8 cellular contexts compared by ENCODE assay signal in genomic region chrX:149541521-149542047, GRCh38. TPM values are rescaled to one million over a fixed set of nuclear protein-coding genes. Genes with fewer than 3 reads are reported as not detected.
DNase-seq lines count a peak whose midpoint lies in the region; ATAC-seq and TF ChIP-seq lines count a peak whose summit lies in the region.

No MANE protein-coding gene starts in this region.

- H3K9me3 ChIP-seq in iPS-15b (ENCODE audit: control insufficient read depth, insufficient read depth, low read length): no peaks in the 10 kb centered on the region

- H3K9ac ChIP-seq in iPS-15b (ENCODE audit: low read depth, low read length): no peak overlapping the region

- peaks cover 10% of the 10 kb centered on the region for H3K4me1 Mint-ChIP-seq in activated CD8-positive, alpha-beta T cell treated with anti-CD3 and anti-CD28 coated beads, Interleukin-2, amount 10 ng/mL, durations not matched to agents 7 days and 5 days (ENCODE audit: low read depth)
- peaks cover 20% of the 10 kb centered on the region for H3K4me1 Mint-ChIP-seq in stimulated activated memory B cell treated with anti-CD40 and anti-IgM and Interleukin-4, amounts not matched to agents 10 μg/mL and 1 μg/mL and 100 μg/mL, for 72 hours

- H3K9me3 Mint-ChIP-seq in activated CD8-positive, alpha-beta T cell treated with anti-CD3 and anti-CD28 coated beads, Interleukin-2, amount 10 ng/mL, durations not matched to agents 7 days and 5 days (ENCODE audit: insufficient read depth): no peaks in the 10 kb centered on the region
- H3K9me3 Mint-ChIP-seq in stimulated activated memory B cell treated with anti-CD40 and anti-IgM and Interleukin-4, amounts not matched to agents 10 μg/mL and 1 μg/mL and 100 μg/mL, for 72 hours: no peaks in the 10 kb centered on the region

- peak overlapping the region; percentile 97 for H3K27ac Mint-ChIP-seq in activated CD8-positive, alpha-beta T cell treated with anti-CD3 and anti-CD28 coated beads, Interleukin-2, amount 10 ng/mL, durations not matched to agents 7 days and 5 days
- H3K27ac Mint-ChIP-seq in stimulated activated memory B cell treated with anti-CD40 and anti-IgM and Interleukin-4, amounts not matched to agents 10 μg/mL and 1 μg/mL and 100 μg/mL, for 72 hours: peak overlapping the region; percentile 96

- ATAC-seq in activated CD8-positive, alpha-beta T cell treated with anti-CD3 and anti-CD28 coated beads, Interleukin-2, amount 10 ng/mL, durations not matched to agents 7 days and 5 days: no peak
- no peak for ATAC-seq in stimulated activated memory B cell treated with anti-CD40 and anti-IgM and Interleukin-4, amounts not matched to agents 10 μg/mL and 1 μg/mL and 100 μg/mL, for 72 hours

- H3K4me1 ChIP-seq in iPS-15b (ENCODE audit: control insufficient read depth, insufficient read depth, low read length): no peaks in the 10 kb centered on the region

- TF ChIP-seq CTCF in HFF-Myc (IDR thresholded peaks at IDR 0.05; ENCODE audit: low read depth, low read length, missing control alignments): no peak

- CTCF ChIA-PET in activated CD8-positive, alpha-beta T cell treated with anti-CD3 and anti-CD28 coated beads, Interleukin-2, amount 10 ng/mL, durations not matched to agents 7 days and 5 days (lab: Charles Lee): interaction anchor here (3.5 kb wide), 1 partner anchor 29 kb away, joined by 23 read pairs; no protein-coding TSS in a partner anchor

- H3K27me3 ChIP-seq in iPS-15b (ENCODE audit: control insufficient read depth, insufficient read depth, low read length): peaks cover 3% of the 10 kb centered on the region

- H3K4me3 Mint-ChIP-seq in activated CD8-positive, alpha-beta T cell treated with anti-CD3 and anti-CD28 coated beads, Interleukin-2, amount 10 ng/mL, durations not matched to agents 7 days and 5 days: peak overlapping the region; percentile 83
- H3K4me3 Mint-ChIP-seq in stimulated activated memory B cell treated with anti-CD40 and anti-IgM and Interleukin-4, amounts not matched to agents 10 μg/mL and 1 μg/mL and 100 μg/mL, for 72 hours: peak overlapping the region; percentile 93

- POLR2A ChIA-PET in activated CD8-positive, alpha-beta T cell treated with anti-CD3 and anti-CD28 coated beads, Interleukin-2, amount 10 ng/mL, durations not matched to agents 7 days and 5 days (lab: Charles Lee): interaction anchor here (1.6 kb wide), 1 partner anchor 17 kb away, joined by 3 read pairs; no protein-coding TSS in a partner anchor

- DNase-seq in HFF-Myc (ENCODE audit: extremely low read depth, low read depth): no peak
- DNase-seq in activated CD8-positive, alpha-beta T cell treated with anti-CD3 and anti-CD28 coated beads, Interleukin-2, amount 10 ng/mL, durations not matched to agents 7 days and 5 days: no peak
- no peak for DNase-seq in effector CD4-positive, alpha-beta T cell
- DNase-seq in iPS-NIHi11 (ENCODE audit: low spot score): no peak
- no peak for DNase-seq in SIG-M5 treated with dmso at 0.1 percent for 504 hours (lab: John Stamatoyannopoulos, UW; ENCODE audit: unreplicated experiment)
- DNase-seq in NCI-H1048 (lab: John Stamatoyannopoulos, UW): no peak

- H3K36me3 Mint-ChIP-seq in activated CD8-positive, alpha-beta T cell treated with anti-CD3 and anti-CD28 coated beads, Interleukin-2, amount 10 ng/mL, durations not matched to agents 7 days and 5 days (ENCODE audit: low read depth): peaks cover 3% of the 10 kb centered on the region
- peaks cover 14% of the 10 kb centered on the region for H3K36me3 Mint-ChIP-seq in stimulated activated memory B cell treated with anti-CD40 and anti-IgM and Interleukin-4, amounts not matched to agents 10 μg/mL and 1 μg/mL and 100 μg/mL, for 72 hours

- H3K27me3 Mint-ChIP-seq in activated CD8-positive, alpha-beta T cell treated with anti-CD3 and anti-CD28 coated beads, Interleukin-2, amount 10 ng/mL, durations not matched to agents 7 days and 5 days (ENCODE audit: low read depth): no peaks in the 10 kb centered on the region
- no peaks in the 10 kb centered on the region for H3K27me3 Mint-ChIP-seq in stimulated activated memory B cell treated with anti-CD40 and anti-IgM and Interleukin-4, amounts not matched to agents 10 μg/mL and 1 μg/mL and 100 μg/mL, for 72 hours

- peak overlapping the region; percentile 66 for H3K4me3 ChIP-seq in HFF-Myc (replicated peaks; ENCODE audit: low read depth, low read length)
- peak overlapping the region; percentile 71 for H3K4me3 ChIP-seq in iPS-15b (ENCODE audit: low read depth, low read length)

- H3K36me3 ChIP-seq in iPS-15b (ENCODE audit: control insufficient read depth, insufficient read depth, low read length): no peaks in the 10 kb centered on the region

RNA-seq across cellular contexts. Expression of gene EOLA1, which starts 0.8 kb away (rescaled TPM):
- 10 to 100 TPM; 45.2 to 46.5 TPM for total RNA-seq in activated CD8-positive, alpha-beta T cell treated with anti-CD3 and anti-CD28 coated beads, Interleukin-2, amount 10 ng/mL, durations not matched to agents 7 days and 5 days

RNA-seq across cellular contexts. Expression of gene HSFX3, which starts 8.1 kb away (rescaled TPM):
- not detected for total RNA-seq in activated CD8-positive, alpha-beta T cell treated with anti-CD3 and anti-CD28 coated beads, Interleukin-2, amount 10 ng/mL, durations not matched to agents 7 days and 5 days

RNA-seq across cellular contexts. Expression of gene IDS, which starts 36.5 kb away (rescaled TPM):
- 10 to 100 TPM; 47.2 to 50.8 TPM for total RNA-seq in activated CD8-positive, alpha-beta T cell treated with anti-CD3 and anti-CD28 coated beads, Interleukin-2, amount 10 ng/mL, durations not matched to agents 7 days and 5 days

RNA-seq across cellular contexts. Expression of gene MAGEA9B, which starts 45.7 kb away (rescaled TPM):
- total RNA-seq in activated CD8-positive, alpha-beta T cell treated with anti-CD3 and anti-CD28 coated beads, Interleukin-2, amount 10 ng/mL, durations not matched to agents 7 days and 5 days: not detected

RNA-seq across cellular contexts. Expression of gene HSFX2, which starts 53.5 kb away (rescaled TPM):
- not detected for total RNA-seq in activated CD8-positive, alpha-beta T cell treated with anti-CD3 and anti-CD28 coated beads, Interleukin-2, amount 10 ng/mL, durations not matched to agents 7 days and 5 days
